Comparison of ENCODE assay signal across 17 cellular contexts in the genomic region with DNA sequence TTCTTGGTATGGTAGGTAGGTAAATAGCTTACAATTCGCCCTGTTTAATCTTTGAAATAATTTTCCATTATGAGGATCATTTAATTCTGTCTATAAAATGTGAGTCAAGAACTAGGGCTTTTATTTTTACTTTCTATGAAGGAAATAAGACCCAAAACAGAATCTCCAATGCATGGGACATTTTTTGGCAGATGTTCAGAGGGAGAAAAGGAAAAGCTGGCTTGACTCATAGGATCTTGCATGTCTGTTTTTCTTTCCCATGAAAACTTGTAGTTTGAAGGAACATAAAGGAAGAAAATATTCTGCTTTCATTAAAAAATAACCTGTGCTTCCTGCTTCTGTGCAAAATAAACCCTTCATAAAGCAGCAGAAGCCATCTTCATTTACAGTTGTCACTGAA.
DNase-seq lines count a peak whose midpoint lies in the region; ATAC-seq and TF ChIP-seq lines count a peak whose summit lies in the region.
"Had no signal": no experiment of that assay in that cellular context is flagged by ENCODE, and none has a peak within 500 bp of the region (broad histone marks: within the 10 kb centered on the region; RNA-seq: fewer than 3 reads in every experiment).

No MANE protein-coding gene starts in this region.

- peaks cover 18% of the 10 kb centered on the region for H3K4me1 Mint-ChIP-seq in nephron
- H3K4me1 Mint-ChIP-seq: CD4-positive, CD25-positive, alpha-beta regulatory T cell; IgD-negative memory B cell had no signal

- ATAC-seq in HG02981 (IDR thresholded peaks at IDR 0.05; ENCODE audit: unreplicated experiment) = no peak
- ATAC-seq: HCT116 had no signal

- DNase-seq in NCI-H1105 treated with DMSO at 0.1 percent for 48 hours (lab: John Stamatoyannopoulos, UW) (peak; percentile 17), NCI-H1105 (lab: John Stamatoyannopoulos, UW) (no peak), COR-L47 (lab: John Stamatoyannopoulos, UW) (peak; percentile 21), NCI-H2081 treated with DMSO at 0.1 percent for 48 hours (lab: John Stamatoyannopoulos, UW) (peak; percentile 37), MV-4-11 (lab: John Stamatoyannopoulos, UW) (no peak)
- DNase-seq: BE2C; Caco-2; CD4-positive, CD25-positive, alpha-beta regulatory T cell; Kasumi-1; NK-92 treated with Interleukin-12 subunit alpha and Interleukin-12 subunit beta, amount 100 ng/mL, for 24 hours; RPMI8226; SK-N-SH had no signal

- peak overlapping the region in 2 of 3 experiments; percentile 14 to 54 for H3K27ac Mint-ChIP-seq in nephron
- H3K27ac Mint-ChIP-seq: CD4-positive, CD25-positive, alpha-beta regulatory T cell; IgD-negative memory B cell had no signal

- TF ChIP-seq CTCF in nephron (IDR thresholded peaks at IDR 0.05; ENCODE audit: unreplicated experiment in 3 of 3) = no peak

- no peak overlapping the region for H3K4me3 Mint-ChIP-seq in nephron
- H3K4me3 Mint-ChIP-seq: CD4-positive, CD25-positive, alpha-beta regulatory T cell; GM23338; IgD-negative memory B cell had no signal

- peaks cover 4% of the 10 kb centered on the region for H3K27me3 Mint-ChIP-seq in nephron (ENCODE audit: low read depth)

- H3K36me3 Mint-ChIP-seq in nephron (ENCODE audit: low read depth) = no peaks in the 10 kb centered on the region
- H3K36me3 Mint-ChIP-seq: CD4-positive, CD25-positive, alpha-beta regulatory T cell; IgD-negative memory B cell had no signal

- H3K9me3 Mint-ChIP-seq in nephron = peaks cover 12% of the 10 kb centered on the region

Comparison
In these comparisons a context has a peak if more than half of its experiments do, and no peak if none do; other contexts are left out.
1. DNase-seq: peak in NCI-H1105 treated with DMSO at 0.1 percent for 48 hours (single experiment), COR-L47 (single experiment) and NCI-H2081 treated with DMSO at 0.1 percent for 48 hours (single experiment); none in NCI-H1105 (single experiment) and MV-4-11 (single experiment).